ENCODE assay signal across 21 cellular contexts in the genomic region with DNA sequence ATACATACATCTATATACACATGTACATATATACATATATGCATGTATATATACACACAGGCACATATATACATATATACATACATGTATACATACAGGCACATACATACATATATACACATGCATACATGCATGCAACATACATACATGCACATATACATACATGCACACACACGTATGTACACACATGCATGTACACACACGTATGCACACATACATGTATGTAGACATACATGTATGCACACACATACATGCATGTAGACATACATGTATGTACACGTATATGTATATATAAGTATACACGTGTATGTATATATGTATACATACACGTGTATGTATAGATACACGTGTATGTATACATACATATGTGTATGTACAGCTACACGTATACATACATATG.
A peak's percentile ranks its signal among the peaks of the same experiment; 100 is the strongest.
DNase-seq lines count a peak whose midpoint lies in the region; ATAC-seq, FAIRE-seq and TF ChIP-seq lines count a peak whose summit lies in the region.
"Had no signal": no experiment of that assay in that cellular context is flagged by ENCODE, and none has a peak within 500 bp of the region (broad histone marks: within the 10 kb centered on the region; RNA-seq: fewer than 3 reads in every experiment).

No MANE protein-coding gene starts in this region.

- intact Hi-C loops in mucosa of descending colon (cut with DNase I, micrococcal nuclease) (loop anchor here in 1 of 2 donors (10.0 kb wide), 1 partner anchor 165 kb away; no protein-coding TSS in a partner anchor), heart left ventricle (cut with DNase I) (loop anchor here in 2 of 10 donors (10.0 kb wide), 1 partner anchor 595 kb away; no protein-coding TSS in a partner anchor)

- no peaks in the 10 kb centered on the region for H3K27me3 ChIP-seq in rectal smooth muscle tissue (ENCODE audit: control insufficient read depth, insufficient read depth, low read length)
- H3K27me3 ChIP-seq in heart left ventricle: no peaks in the 10 kb centered on the region
- H3K27me3 ChIP-seq: BLaER1 had no signal

- no peak for TF ChIP-seq POLR2A in GM12891 (IDR thresholded peaks at IDR 0.05; ENCODE audit: low read depth, low read length)
- no peak for TF ChIP-seq POLR2A in heart left ventricle (IDR thresholded peaks at IDR 0.05)

- H3K27ac ChIP-seq in 22Rv1 (peak overlapping the region; percentile 15; the same call in 1 of the 2 replicates), rectal smooth muscle tissue (ENCODE audit: low read depth, low read length) (peak overlapping the region; percentile 45), heart left ventricle (no peak overlapping the region)
- H3K27ac ChIP-seq: BLaER1, C4-2B, GM23248 had no signal

- no peak overlapping the region for H3K4me3 ChIP-seq in rectal smooth muscle tissue (ENCODE audit: low read length)
- H3K4me3 ChIP-seq in mucosa of descending colon: no peak overlapping the region
- H3K4me3 ChIP-seq in heart left ventricle: no peak overlapping the region
- H3K4me3 ChIP-seq: BLaER1, GM23248 had no signal

- H3K4me1 ChIP-seq in rectal smooth muscle tissue (ENCODE audit: control insufficient read depth, insufficient read depth, low read length) (peaks cover 11% of the 10 kb centered on the region), mucosa of descending colon (ENCODE audit: low read depth) (no peaks in the 10 kb centered on the region), heart left ventricle (peaks cover 0 to 8% (median 4%) of the 10 kb centered on the region in 12 donors)
- H3K4me1 ChIP-seq: BLaER1, Caco-2 had no signal

- TF ChIP-seq CTCF in 22Rv1 (IDR thresholded peaks at IDR 0.05) (no peak), mucosa of descending colon (IDR thresholded peaks at IDR 0.05) (no peak), heart left ventricle (IDR thresholded peaks at IDR 0.05) (no peak)

- H3K9me3 ChIP-seq in mucosa of descending colon (no peaks in the 10 kb centered on the region), heart left ventricle (no peaks in the 10 kb centered on the region)
- H3K9me3 ChIP-seq: BLaER1, Caco-2 had no signal

- H3K36me3 ChIP-seq in rectal smooth muscle tissue (ENCODE audit: control insufficient read depth, insufficient read depth, low read length): peaks cover 5% of the 10 kb centered on the region
- H3K36me3 ChIP-seq in mucosa of descending colon (ENCODE audit: low read depth): no peaks in the 10 kb centered on the region
- no peaks in the 10 kb centered on the region for H3K36me3 ChIP-seq in heart left ventricle
- H3K36me3 ChIP-seq: BLaER1 had no signal

- ATAC-seq in mucosa of descending colon: no peak
- ATAC-seq in HG03469 (IDR thresholded peaks at IDR 0.05; ENCODE audit: unreplicated experiment): no peak
- no peak for ATAC-seq in heart left ventricle
- ATAC-seq: CD8-positive, alpha-beta T cell; HCT116 had no signal

- peak; percentile 58 for FAIRE-seq in GM12891 (lab: Jason Lieb, UNC)
- peak; percentile 74 for FAIRE-seq in HTR-8/SVneo (lab: Jason Lieb, UNC)
- FAIRE-seq: G401.6, GM18507, H1 had no signal

- no peak overlapping the region for H3K9ac ChIP-seq in rectal smooth muscle tissue (ENCODE audit: low read length)
- H3K9ac ChIP-seq: BLaER1, GM23248 had no signal

- WGBS in heart left ventricle, 4 donors: 75 to 82% (median 81%) methylated on average over 7 of the region's 7 CpGs

- no peak for DNase-seq in GM12891 (ENCODE audit: insufficient read length, low spot score)
- no peak for DNase-seq in HTR-8/SVneo (ENCODE audit: insufficient read length, low spot score)
- no peak for DNase-seq in NCI-H1930 (lab: John Stamatoyannopoulos, UW)
- DNase-seq in mucosa of descending colon: no peak
- no peak for DNase-seq in heart left ventricle
- DNase-seq: Caco-2; CD4-positive, CD25-positive, alpha-beta regulatory T cell; CD8-positive, alpha-beta T cell; DMS153; DND-41; GM23248; H9 had no signal

TF ChIP-seq in GM12891, 5 proteins besides CTCF, POLR2A, EP300 and RAD21:
- TF ChIP-seq TAF1 (IDR thresholded peaks at IDR 0.05; ENCODE audit: low read depth, low read length) (no peak), PAX5 (IDR thresholded peaks at IDR 0.05; ENCODE audit: insufficient read depth, low read length, severe bottlenecking) (no peak), POLR2AphosphoS5 (IDR thresholded peaks at IDR 0.05; ENCODE audit: low read depth, low read length) (no peak), SPI1 (IDR thresholded peaks at IDR 0.05; ENCODE audit: low read depth, low read length) (no peak), POU2F2 (IDR thresholded peaks at IDR 0.05; ENCODE audit: low read depth, low read length) (no peak)

Comparison
In these comparisons a context has a peak if more than half of its experiments do, and no peak if none do; other contexts are left out.
1. H3K27ac ChIP-seq: peak in 22Rv1 (single experiment) and rectal smooth muscle tissue (single experiment); none in heart left ventricle (0 of 12).